8 cellular contexts compared by ENCODE assay signal in genomic region chr7:74454059-74454947, GRCh38. TPM values are rescaled to one million over a fixed set of nuclear protein-coding genes. Genes with fewer than 3 reads are reported as not detected.
DNase-seq lines count a peak whose midpoint lies in the region; ATAC-seq and TF ChIP-seq lines count a peak whose summit lies in the region.

No MANE protein-coding gene starts in this region.

- peak overlapping the region; percentile 84 for H3K4me2 ChIP-seq in GM23248 (ENCODE audit: unreplicated experiment)

- H3K9ac ChIP-seq in GM23248: peak overlapping the region; percentile 84

- no peak overlapping the region for H3K27ac Mint-ChIP-seq in activated CD4-positive, alpha-beta T cell treated with anti-CD3 and anti-CD28 coated beads, Interleukin-2, amount 10 ng/mL, durations not matched to agents 24 days and 14 days

- peak overlapping the region; percentile 83 for H3K4me3 ChIP-seq in GM23248
- peak overlapping the region; percentile 61 for H3K4me3 ChIP-seq in fibroblast of pulmonary artery (replicated peaks; ENCODE audit: low read depth, low read length)
- H3K4me3 ChIP-seq in ovary: peak overlapping the region; percentile 44

- H3K79me2 ChIP-seq in GM23248 (ENCODE audit: insufficient read depth): peaks cover 9% of the 10 kb centered on the region; the same call in 1 of the 2 replicates

- DNase-seq in GM23248 (peak; percentile 28), fibroblast of pulmonary artery (ENCODE audit: low read depth) (no peak), ovary (peak in 4 of 5 donors; percentile 50 to 62 (median 56)), omental fat pad (ENCODE audit: low spot score) (no peak), HPDE6-E6E7 (ENCODE audit: extremely low spot score) (no peak)
- DNase-seq in activated CD4-positive, alpha-beta T cell treated with anti-CD3 and anti-CD28 coated beads, Interleukin-2, amount 10 ng/mL, durations not matched to agents 24 days and 14 days: no peak

- H3K9me3 ChIP-seq in GM23248 (ENCODE audit: low read depth) (no peaks in the 10 kb centered on the region), ovary (no peaks in the 10 kb centered on the region)

- H4K20me1 ChIP-seq in GM23248 (ENCODE audit: insufficient read depth): no peaks in the 10 kb centered on the region

- in situ Hi-C loops in GM23248 (cut with MboI): no loop called here

- no peaks in the 10 kb centered on the region for H3K9me2 ChIP-seq in GM23248 (ENCODE audit: insufficient read depth)

- H3K36me3 ChIP-seq in GM23248 (ENCODE audit: low read depth): no peaks in the 10 kb centered on the region
- no peaks in the 10 kb centered on the region for H3K36me3 ChIP-seq in ovary

- WGBS in GM23248 (ENCODE audit: low coverage in 1 of 2, low lambda C conversion rate in 2 of 2, missing lambda C conversion rate in 2 of 2), 2 experiments: 10 to 14% methylated on average over 10 to 47 of the region's 54 CpGs
- WGBS in ovary, 3 donors: 3 to 9% (median 4%) methylated on average over 24 to 54 of the region's 54 CpGs

- peaks cover 17% of the 10 kb centered on the region for H3K27me3 Mint-ChIP-seq in activated CD4-positive, alpha-beta T cell treated with anti-CD3 and anti-CD28 coated beads, Interleukin-2, amount 10 ng/mL, durations not matched to agents 24 days and 14 days

- H3K4me3 Mint-ChIP-seq in activated CD4-positive, alpha-beta T cell treated with anti-CD3 and anti-CD28 coated beads, Interleukin-2, amount 10 ng/mL, durations not matched to agents 24 days and 14 days: peak overlapping the region; percentile 47

- peaks cover 12% of the 10 kb centered on the region; the same call in 1 of the 2 replicates for H3F3A ChIP-seq in GM23248 (ENCODE audit: insufficient read depth)

- peak overlapping the region; percentile 51; the same call in 1 of the 2 replicates for H2AFZ ChIP-seq in GM23248

- no peak for TF ChIP-seq EP300 in ovary (IDR thresholded peaks at IDR 0.05)

- peaks cover 13% of the 10 kb centered on the region for H3K4me1 Mint-ChIP-seq in activated CD4-positive, alpha-beta T cell treated with anti-CD3 and anti-CD28 coated beads, Interleukin-2, amount 10 ng/mL, durations not matched to agents 24 days and 14 days

- no peaks in the 10 kb centered on the region for H3K9me3 Mint-ChIP-seq in activated CD4-positive, alpha-beta T cell treated with anti-CD3 and anti-CD28 coated beads, Interleukin-2, amount 10 ng/mL, durations not matched to agents 24 days and 14 days

- no peak for TF ChIP-seq CTCF in fibroblast of pulmonary artery (IDR thresholded peaks at IDR 0.05; ENCODE audit: low read length, missing control alignments)
- no peak for TF ChIP-seq CTCF in ovary (IDR thresholded peaks at IDR 0.05)
- no peak for TF ChIP-seq CTCF in omental fat pad (IDR thresholded peaks at IDR 0.05)

- ATAC-seq in HG02759 (IDR thresholded peaks at IDR 0.05; ENCODE audit: unreplicated experiment) (no peak), omental fat pad (ENCODE audit: low FRiP score) (no peak), GM21619 (IDR thresholded peaks at IDR 0.05; ENCODE audit: unreplicated experiment) (no peak)

- no peak for TF ChIP-seq POLR2A in ovary (IDR thresholded peaks at IDR 0.05)

- H3K4me1 ChIP-seq in GM23248 (ENCODE audit: insufficient read depth) (peaks cover 5% of the 10 kb centered on the region; the same call in 1 of the 2 replicates), ovary (ENCODE audit: insufficient read depth) (peaks cover 6% of the 10 kb centered on the region)

- H3K27me3 ChIP-seq in GM23248 (replicated peaks; ENCODE audit: insufficient read depth) (no peaks in the 10 kb centered on the region), ovary (no peaks in the 10 kb centered on the region)

- intact Hi-C loops in activated CD4-positive, alpha-beta T cell treated with anti-CD3 and anti-CD28 coated beads, Interleukin-2, amount 10 ng/mL, durations not matched to agents 24 days and 14 days (cut with micrococcal nuclease): loop anchor here (5.0 kb wide), 1 partner anchor 372 kb away; the partner anchor contains the start of gene LIMK1
- intact Hi-C loops in ovary (cut with DNase I): no loop called here

- H3K27ac ChIP-seq in GM23248: no peak overlapping the region
- peak overlapping the region; percentile 85 to 91 for H3K27ac ChIP-seq in ovary

- no peaks in the 10 kb centered on the region for H3K36me3 Mint-ChIP-seq in activated CD4-positive, alpha-beta T cell treated with anti-CD3 and anti-CD28 coated beads, Interleukin-2, amount 10 ng/mL, durations not matched to agents 24 days and 14 days (ENCODE audit: low read depth)

RNA-seq across cellular contexts. Expression of gene GTF2IRD1, which starts 0.6 kb away (rescaled TPM):
- 3.7 and 8.6 TPM in 2 replicates for total RNA-seq in GM23248 (2014; rRNA removed; shearing (Covaris generic))
- polyA plus RNA-seq in GM23248 (2016; fragmentation: Nextera tagmentation; extraction: Ambion mirVana) (6.6 and 7.0 TPM in 2 replicates), ovary (10 to 100 TPM; 12.0 to 17.1 TPM)
- 1.4 and 2.7 TPM in 2 replicates for total RNA-seq in activated CD4-positive, alpha-beta T cell treated with anti-CD3 and anti-CD28 coated beads, Interleukin-2, amount 10 ng/mL, durations not matched to agents 24 days and 14 days
- total RNA-seq in ovary (10 to 100 TPM; 13.4 to 39.0 (median 29.5) TPM), omental fat pad (10 to 100 TPM in 2 of 4 donors, 1 to 10 TPM in 2; 3.9 to 18.1 (median 11.0) TPM)

Comparison
In these comparisons a context has a peak if more than half of its experiments do, and no peak if none do; other contexts are left out.
1. DNase-seq: peak in GM23248 (single experiment) and ovary (4 of 5); none in activated CD4-positive, alpha-beta T cell treated with anti-CD3 and anti-CD28 coated beads, Interleukin-2, amount 10 ng/mL, durations not matched to agents 24 days and 14 days (single experiment), fibroblast of pulmonary artery (single experiment), omental fat pad (single experiment) and HPDE6-E6E7 (single experiment).
2. Peak in every context shown above with its lines, with median percentiles within 50 percentile points of each other: H3K4me3 ChIP-seq.